In the genomic region with DNA sequence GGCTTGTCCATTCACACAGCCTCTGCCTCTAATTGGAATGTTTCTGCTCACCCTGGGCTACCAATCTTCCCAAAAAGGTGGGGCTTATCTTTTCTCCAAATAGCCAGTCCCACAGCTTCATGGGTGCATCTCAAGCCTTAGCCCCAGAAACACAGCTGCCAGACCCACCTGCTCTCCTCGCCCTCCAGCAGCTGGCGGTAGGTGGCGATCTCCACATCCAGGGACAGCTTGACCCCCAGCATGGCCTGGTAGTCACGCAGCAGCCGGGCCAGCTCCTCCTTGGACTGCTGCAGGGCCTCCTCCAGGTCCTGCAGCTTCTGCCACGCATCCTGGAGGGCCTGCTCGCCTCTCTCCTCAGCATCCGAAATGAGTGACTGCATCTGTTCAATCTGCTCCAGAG, we compare ENCODE assay signal across 20 cellular contexts. TPM values are rescaled to one million over a fixed set of nuclear protein-coding genes. Genes with fewer than 3 reads are reported as not detected.
A peak's percentile ranks its signal among the peaks of the same experiment; 100 is the strongest.
DNase-seq lines count a peak whose midpoint lies in the region; ATAC-seq and TF ChIP-seq lines count a peak whose summit lies in the region.
"Had no signal": no experiment of that assay in that cellular context is flagged by ENCODE, and none has a peak within 500 bp of the region (broad histone marks: within the 10 kb centered on the region; RNA-seq: fewer than 3 reads in every experiment).

No MANE protein-coding gene starts in this region.

- H3K9me3 Mint-ChIP-seq in GM23338: no peaks in the 10 kb centered on the region
- no peaks in the 10 kb centered on the region for H3K9me3 Mint-ChIP-seq in T-cell
- H3K9me3 Mint-ChIP-seq: activated naive CD4-positive, alpha-beta T cell treated with anti-CD3 and anti-CD28 coated beads, Interleukin-2, amount 10 ng/mL, durations not matched to agents 7 days and 5 days had no signal

- H3K27me3 Mint-ChIP-seq in GM23338 (ENCODE audit: insufficient read depth, low read depth, poor library complexity) (peaks cover 30% of the 10 kb centered on the region), T-cell (peaks cover 0 to 16% of the 10 kb centered on the region in 2 donors)

- H2AFZ ChIP-seq in GM23338: no peak overlapping the region

- no peaks in the 10 kb centered on the region for H3F3A ChIP-seq in GM23338 (replicated peaks; ENCODE audit: low read depth)

- CTCF ChIA-PET in T-cell (lab: Charles Lee): no interaction called here

- POLR2A ChIA-PET in T-cell (lab: Charles Lee): interaction anchor here in 1 of 2 donors (0.6 kb wide), 1 partner anchor 49 kb away, joined by 4 read pairs; no protein-coding TSS in a partner anchor

- H3K36me3 Mint-ChIP-seq in GM23338 (ENCODE audit: low read depth) (no peaks in the 10 kb centered on the region), T-cell (no peaks in the 10 kb centered on the region)
- H3K36me3 Mint-ChIP-seq: activated naive CD4-positive, alpha-beta T cell treated with anti-CD3 and anti-CD28 coated beads, Interleukin-2, amount 10 ng/mL, durations not matched to agents 7 days and 5 days had no signal

- H3K27me3 ChIP-seq in GM23338 (ENCODE audit: insufficient read depth): peaks cover 28% of the 10 kb centered on the region

- H3K27ac Mint-ChIP-seq in GM23338: no peak overlapping the region
- peak overlapping the region in 1 of 2 donors; percentile 45 for H3K27ac Mint-ChIP-seq in T-cell
- H3K27ac Mint-ChIP-seq: activated naive CD4-positive, alpha-beta T cell treated with anti-CD3 and anti-CD28 coated beads, Interleukin-2, amount 10 ng/mL, durations not matched to agents 7 days and 5 days had no signal

- no peaks in the 10 kb centered on the region for H3K79me2 ChIP-seq in GM23338 (replicated peaks; ENCODE audit: insufficient read depth)

- no peaks in the 10 kb centered on the region for H3K9me2 ChIP-seq in GM23338 (ENCODE audit: insufficient read depth)

- peaks cover 9% of the 10 kb centered on the region for H3K4me1 ChIP-seq in GM23338 (ENCODE audit: insufficient read depth)

- H3K4me3 ChIP-seq in AG10803 (ENCODE audit: low read length) (no peak overlapping the region), GM23338 (no peak overlapping the region)
- H3K4me3 ChIP-seq: MG63 had no signal

- peaks cover 8% of the 10 kb centered on the region for H3K4me1 Mint-ChIP-seq in GM23338
- H3K4me1 Mint-ChIP-seq in T-cell: peaks cover 44 to 52% (median 45%) of the 10 kb centered on the region in 3 donors

- ATAC-seq in GM23338 (peak; percentile 84), T-cell (replicated peaks in 1 of 4) (no peak), HG02571 (IDR thresholded peaks at IDR 0.05; ENCODE audit: unreplicated experiment) (no peak)
- ATAC-seq: left lobe of liver had no signal

- H4K20me1 ChIP-seq in GM23338 (replicated peaks; ENCODE audit: insufficient read depth): no peaks in the 10 kb centered on the region

- no peaks in the 10 kb centered on the region for H3K36me3 ChIP-seq in GM23338 (ENCODE audit: insufficient read depth)
- H3K36me3 ChIP-seq: MG63 had no signal

- no peak for DNase-seq in AG10803 (ENCODE audit: low read depth)
- peak; percentile 69 for DNase-seq in GM23338 (ENCODE audit: low spot score)
- DNase-seq in T-cell: no peak
- DNase-seq in iPS-NIHi11 (ENCODE audit: low spot score): peak; percentile 73
- no peak for DNase-seq in superior temporal gyrus (ENCODE audit: extremely low spot score)
- DNase-seq in NCI-H187 treated with DMSO at 0.1 percent for 48 hours (lab: John Stamatoyannopoulos, UW): no peak
- DNase-seq in NCI-H1092 (lab: John Stamatoyannopoulos, UW): no peak
- DNase-seq: activated naive CD4-positive, alpha-beta T cell treated with anti-CD3 and anti-CD28 coated beads, Interleukin-2, amount 10 ng/mL, durations not matched to agents 7 days and 5 days; head of caudate nucleus; MG63; NCI-H2171 treated with DMSO at 0.1 percent for 48 hours; stimulated activated naive CD4-positive, alpha-beta T cell had no signal

- no peak overlapping the region for H3K27ac ChIP-seq in GM23338 (ENCODE audit: low read depth)
- H3K27ac ChIP-seq: C4-2B, HL-60 had no signal

- peak; percentile 10; the same call in 1 of the 2 replicates for TF ChIP-seq CTCF in AG10803 (conservative IDR thresholded peaks at IDR 0.05; ENCODE audit: low read length)
- peak; percentile 55 to 85 for TF ChIP-seq CTCF in GM23338 (conservative IDR thresholded peaks at IDR 0.05; ENCODE audit: low read depth in 2 of 2)

- H3K4me3 Mint-ChIP-seq in GM23338 (no peak overlapping the region), T-cell (peak overlapping the region in 2 of 3 donors; percentile 13 to 89)

- no peak overlapping the region for H3K4me2 ChIP-seq in GM23338

TF ChIP-seq in GM23338, 12 proteins besides CTCF, POLR2A, EP300 and RAD21:
- TF ChIP-seq NANOG (IDR thresholded peaks at IDR 0.05; ENCODE audit: borderline replicate concordance): no peak
- TF ChIP-seq, protein P1, sequence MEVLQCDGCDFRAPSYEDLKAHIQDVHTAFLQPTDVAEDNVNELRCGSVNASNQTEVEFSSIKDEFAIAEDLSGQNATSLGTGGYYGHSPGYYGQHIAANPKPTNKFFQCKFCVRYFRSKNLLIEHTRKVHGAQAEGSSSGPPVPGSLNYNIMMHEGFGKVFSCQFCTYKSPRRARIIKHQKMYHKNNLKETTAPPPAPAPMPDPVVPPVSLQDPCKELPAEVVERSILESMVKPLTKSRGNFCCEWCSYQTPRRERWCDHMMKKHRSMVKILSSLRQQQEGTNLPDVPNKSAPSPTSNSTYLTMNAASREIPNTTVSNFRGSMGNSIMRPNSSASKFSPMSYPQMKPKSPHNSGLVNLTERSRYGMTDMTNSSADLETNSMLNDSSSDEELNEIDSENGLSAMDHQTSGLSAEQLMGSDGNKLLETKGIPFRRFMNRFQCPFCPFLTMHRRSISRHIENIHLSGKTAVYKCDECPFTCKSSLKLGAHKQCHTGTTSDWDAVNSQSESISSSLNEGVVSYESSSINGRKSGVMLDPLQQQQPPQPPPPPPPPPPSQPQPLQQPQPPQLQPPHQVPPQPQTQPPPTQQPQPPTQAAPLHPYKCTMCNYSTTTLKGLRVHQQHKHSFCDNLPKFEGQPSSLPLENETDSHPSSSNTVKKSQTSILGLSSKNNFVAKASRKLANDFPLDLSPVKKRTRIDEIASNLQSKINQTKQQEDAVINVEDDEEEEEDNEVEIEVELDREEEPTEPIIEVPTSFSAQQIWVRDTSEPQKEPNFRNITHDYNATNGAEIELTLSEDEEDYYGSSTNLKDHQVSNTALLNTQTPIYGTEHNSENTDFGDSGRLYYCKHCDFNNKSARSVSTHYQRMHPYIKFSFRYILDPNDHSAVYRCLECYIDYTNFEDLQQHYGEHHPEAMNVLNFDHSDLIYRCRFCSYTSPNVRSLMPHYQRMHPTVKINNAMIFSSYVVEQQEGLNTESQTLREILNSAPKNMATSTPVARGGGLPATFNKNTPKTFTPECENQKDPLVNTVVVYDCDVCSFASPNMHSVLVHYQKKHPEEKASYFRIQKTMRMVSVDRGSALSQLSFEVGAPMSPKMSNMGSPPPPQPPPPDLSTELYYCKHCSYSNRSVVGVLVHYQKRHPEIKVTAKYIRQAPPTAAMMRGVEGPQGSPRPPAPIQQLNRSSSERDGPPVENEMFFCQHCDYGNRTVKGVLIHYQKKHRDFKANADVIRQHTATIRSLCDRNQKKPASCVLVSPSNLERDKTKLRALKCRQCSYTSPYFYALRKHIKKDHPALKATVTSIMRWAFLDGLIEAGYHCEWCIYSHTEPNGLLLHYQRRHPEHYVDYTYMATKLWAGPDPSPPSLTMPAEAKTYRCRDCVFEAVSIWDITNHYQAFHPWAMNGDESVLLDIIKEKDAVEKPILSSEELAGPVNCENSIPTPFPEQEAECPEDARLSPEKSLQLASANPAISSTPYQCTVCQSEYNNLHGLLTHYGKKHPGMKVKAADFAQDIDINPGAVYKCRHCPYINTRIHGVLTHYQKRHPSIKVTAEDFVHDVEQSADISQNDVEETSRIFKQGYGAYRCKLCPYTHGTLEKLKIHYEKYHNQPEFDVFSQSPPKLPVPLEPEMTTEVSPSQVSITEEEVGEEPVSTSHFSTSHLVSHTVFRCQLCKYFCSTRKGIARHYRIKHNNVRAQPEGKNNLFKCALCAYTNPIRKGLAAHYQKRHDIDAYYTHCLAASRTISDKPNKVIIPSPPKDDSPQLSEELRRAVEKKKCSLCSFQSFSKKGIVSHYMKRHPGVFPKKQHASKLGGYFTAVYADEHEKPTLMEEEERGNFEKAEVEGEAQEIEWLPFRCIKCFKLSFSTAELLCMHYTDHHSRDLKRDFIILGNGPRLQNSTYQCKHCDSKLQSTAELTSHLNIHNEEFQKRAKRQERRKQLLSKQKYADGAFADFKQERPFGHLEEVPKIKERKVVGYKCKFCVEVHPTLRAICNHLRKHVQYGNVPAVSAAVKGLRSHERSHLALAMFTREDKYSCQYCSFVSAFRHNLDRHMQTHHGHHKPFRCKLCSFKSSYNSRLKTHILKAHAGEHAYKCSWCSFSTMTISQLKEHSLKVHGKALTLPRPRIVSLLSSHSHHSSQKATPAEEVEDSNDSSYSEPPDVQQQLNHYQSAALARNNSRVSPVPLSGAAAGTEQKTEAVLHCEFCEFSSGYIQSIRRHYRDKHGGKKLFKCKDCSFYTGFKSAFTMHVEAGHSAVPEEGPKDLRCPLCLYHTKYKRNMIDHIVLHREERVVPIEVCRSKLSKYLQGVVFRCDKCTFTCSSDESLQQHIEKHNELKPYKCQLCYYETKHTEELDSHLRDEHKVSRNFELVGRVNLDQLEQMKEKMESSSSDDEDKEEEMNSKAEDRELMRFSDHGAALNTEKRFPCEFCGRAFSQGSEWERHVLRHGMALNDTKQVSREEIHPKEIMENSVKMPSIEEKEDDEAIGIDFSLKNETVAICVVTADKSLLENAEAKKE (CRISPR knock-in tag; IDR thresholded peaks at IDR 0.05): 0 out of 2 replicates have a peak, but pooled peaks have one; percentile 24

RNA-seq across cellular contexts. Expression of a gene that starts 11.1 kb away (rescaled TPM):
- total RNA-seq in GM23338 (2014; rRNA removed; shearing (Covaris generic)): not detected in 2 replicates
- polyA plus RNA-seq in GM23338 (2016; fragmentation: Nextera tagmentation; extraction: Ambion mirVana): not detected in 2 replicates
- not detected for total RNA-seq in T-cell
- total RNA-seq: activated CD8-positive, alpha-beta memory T cell treated with anti-CD3 and anti-CD28 coated beads for 36 hours; bronchial epithelial cell; H4; left lobe of liver had no signal
- polyA plus RNA-seq: neural cell had no signal

RNA-seq across cellular contexts. Expression of a gene that starts 12.0 kb away (rescaled TPM):
- not detected in 2 replicates for total RNA-seq in GM23338 (2014; rRNA removed; shearing (Covaris generic))
- not detected in 2 replicates for polyA plus RNA-seq in GM23338 (2016; fragmentation: Nextera tagmentation; extraction: Ambion mirVana)
- total RNA-seq in T-cell: 10 to 100 TPM in 2 of 5 donors, 1 to 10 TPM in 2, under 1 TPM in 1; 0.19 to 57.7 (median 10.0) TPM
- total RNA-seq: activated CD8-positive, alpha-beta memory T cell treated with anti-CD3 and anti-CD28 coated beads for 36 hours; bronchial epithelial cell; H4; left lobe of liver had no signal
- polyA plus RNA-seq: neural cell had no signal

RNA-seq across cellular contexts. Expression of a gene that starts 40.2 kb away (rescaled TPM):
- total RNA-seq in GM23338 (2014; rRNA removed; shearing (Covaris generic)): not detected in 2 replicates
- not detected in 2 replicates for polyA plus RNA-seq in GM23338 (2016; fragmentation: Nextera tagmentation; extraction: Ambion mirVana)
- total RNA-seq in T-cell: 1 to 10 TPM in 2 of 5 donors, under 1 TPM in 3; 0.13 to 2.6 (median 0.82) TPM
- total RNA-seq: activated CD8-positive, alpha-beta memory T cell treated with anti-CD3 and anti-CD28 coated beads for 36 hours; bronchial epithelial cell; left lobe of liver had no signal
- polyA plus RNA-seq: neural cell had no signal

Comparison
In these comparisons a context has a peak if more than half of its experiments do, and no peak if none do; other contexts are left out.
1. DNase-seq: peak in GM23338 (single experiment) and iPS-NIHi11 (single experiment); none in AG10803 (single experiment), T-cell (0 of 34), superior temporal gyrus (single experiment), NCI-H187 treated with DMSO at 0.1 percent for 48 hours (single experiment) and NCI-H1092 (single experiment).